ENCODE assay signal across 7 cellular contexts in genomic region chr2:139778732-139779131, GRCh38.
"Had no signal": no experiment of that assay in that cellular context is flagged by ENCODE, and none has a peak within 500 bp of the region (broad histone marks: within the 10 kb centered on the region; RNA-seq: fewer than 3 reads in every experiment).

No MANE protein-coding gene starts in this region.

- FAIRE-seq: G401.6, GM12891, GM12892, GM18507, GM19239 had no signal

- DNase-seq: GDM1, GF-D8 had no signal
